1 cellular context compared by ENCODE assay signal in genomic region chr6:33278392-33278741, GRCh38.
TF ChIP-seq lines count a peak whose summit lies in the region.

No MANE protein-coding gene starts in this region.

TF ChIP-seq in HCT116, 20 proteins besides CTCF, POLR2A, EP300 and RAD21:
- TF ChIP-seq MAX (IDR thresholded peaks at IDR 0.05) (no peak), FOSL1 (IDR thresholded peaks at IDR 0.05; ENCODE audit: low read depth) (no peak), YY1 (IDR thresholded peaks at IDR 0.05; ENCODE audit: extremely low read depth, insufficient replicate concordance, low read depth, low read length) (no peak), CEBPB (IDR thresholded peaks at IDR 0.05; ENCODE audit: low read depth) (no peak), EGR1 (IDR thresholded peaks at IDR 0.05; ENCODE audit: low read depth) (no peak), ZNF274 (IDR thresholded peaks at IDR 0.05; ENCODE audit: low read depth, low read length) (no peak), POLR2AphosphoS5 (IDR thresholded peaks at IDR 0.05; ENCODE audit: low read depth, low read length) (no peak), CBX3 (IDR thresholded peaks at IDR 0.05; ENCODE audit: low read depth) (no peak), JUND (IDR thresholded peaks at IDR 0.05) (no peak), EZH2phosphoT487 (IDR thresholded peaks at IDR 0.05; ENCODE audit: borderline replicate concordance) (no peak), SRF (IDR thresholded peaks at IDR 0.05; ENCODE audit: low read depth) (no peak), REST (IDR thresholded peaks at IDR 0.05; ENCODE audit: low read depth) (no peak), EZH2 (IDR thresholded peaks at IDR 0.05) (no peak)
- TF ChIP-seq, protein P1, sequence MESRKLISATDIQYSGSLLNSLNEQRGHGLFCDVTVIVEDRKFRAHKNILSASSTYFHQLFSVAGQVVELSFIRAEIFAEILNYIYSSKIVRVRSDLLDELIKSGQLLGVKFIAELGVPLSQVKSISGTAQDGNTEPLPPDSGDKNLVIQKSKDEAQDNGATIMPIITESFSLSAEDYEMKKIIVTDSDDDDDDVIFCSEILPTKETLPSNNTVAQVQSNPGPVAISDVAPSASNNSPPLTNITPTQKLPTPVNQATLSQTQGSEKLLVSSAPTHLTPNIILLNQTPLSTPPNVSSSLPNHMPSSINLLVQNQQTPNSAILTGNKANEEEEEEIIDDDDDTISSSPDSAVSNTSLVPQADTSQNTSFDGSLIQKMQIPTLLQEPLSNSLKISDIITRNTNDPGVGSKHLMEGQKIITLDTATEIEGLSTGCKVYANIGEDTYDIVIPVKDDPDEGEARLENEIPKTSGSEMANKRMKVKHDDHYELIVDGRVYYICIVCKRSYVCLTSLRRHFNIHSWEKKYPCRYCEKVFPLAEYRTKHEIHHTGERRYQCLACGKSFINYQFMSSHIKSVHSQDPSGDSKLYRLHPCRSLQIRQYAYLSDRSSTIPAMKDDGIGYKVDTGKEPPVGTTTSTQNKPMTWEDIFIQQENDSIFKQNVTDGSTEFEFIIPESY (IDR thresholded peaks at IDR 0.05; ENCODE audit: extremely low read depth, insufficient replicate concordance, low read length): no peak
- TF ChIP-seq, protein P2, sequence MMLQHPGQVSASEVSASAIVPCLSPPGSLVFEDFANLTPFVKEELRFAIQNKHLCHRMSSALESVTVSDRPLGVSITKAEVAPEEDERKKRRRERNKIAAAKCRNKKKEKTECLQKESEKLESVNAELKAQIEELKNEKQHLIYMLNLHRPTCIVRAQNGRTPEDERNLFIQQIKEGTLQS (IDR thresholded peaks at IDR 0.05): no peak
TF ChIP-seq in HCT116: peak in this region for 0.
